Comparison of ENCODE assay signal across 11 cellular contexts in genomic region chr16:64478258-64478906, GRCh38.
DNase-seq lines count a peak whose midpoint lies in the region; ATAC-seq, FAIRE-seq and TF ChIP-seq lines count a peak whose summit lies in the region.
"Had no signal": no experiment of that assay in that cellular context is flagged by ENCODE, and none has a peak within 500 bp of the region (broad histone marks: within the 10 kb centered on the region; RNA-seq: fewer than 3 reads in every experiment).

No MANE protein-coding gene starts in this region.

- FAIRE-seq in small intestine (lab: Jason Lieb, UNC) = no peak

- H3K4me2 ChIP-seq in GM23248 (ENCODE audit: unreplicated experiment) = peak overlapping the region; percentile 61

- no peaks in the 10 kb centered on the region for H3K27me3 Mint-ChIP-seq in CD4-positive, alpha-beta T cell

- in situ Hi-C loops in GM23248 (cut with MboI) = no loop called here

- H3K9me3 ChIP-seq in GM23248 (ENCODE audit: low read depth) (no peaks in the 10 kb centered on the region), small intestine (ENCODE audit: control insufficient read depth, low read depth) (no peaks in the 10 kb centered on the region)
- H3K9me3 ChIP-seq in CD4-positive, alpha-beta T cell (ENCODE audit: control insufficient read depth, low read length) = no peaks in the 10 kb centered on the region
- H3K9me3 ChIP-seq: gastroesophageal sphincter had no signal

- peak overlapping the region; percentile 36; the same call in 1 of the 2 replicates for H3K27ac ChIP-seq in GM23248
- no peak overlapping the region for H3K27ac ChIP-seq in small intestine (ENCODE audit: low read depth in 1 of 2, low read length in 1 of 2)
- H3K27ac ChIP-seq in CD4-positive, alpha-beta T cell (ENCODE audit: low read depth, low read length) = no peak overlapping the region
- H3K27ac ChIP-seq: gastroesophageal sphincter had no signal

- H2AFZ ChIP-seq in GM23248 = no peak overlapping the region

- peak; percentile 90 for ATAC-seq in SK-N-SH treated with all-trans-retinoic acid at 6 μM for 48 hours
- ATAC-seq in CD4-positive, alpha-beta T cell (ENCODE audit: poor library complexity) = no peak
- ATAC-seq in HG02610 (IDR thresholded peaks at IDR 0.05; ENCODE audit: unreplicated experiment) = no peak
- ATAC-seq: gastroesophageal sphincter had no signal

- no peaks in the 10 kb centered on the region for H3K36me3 Mint-ChIP-seq in CD4-positive, alpha-beta T cell (ENCODE audit: low read depth)

- H3K4me3 ChIP-seq in GM23248 = peak overlapping the region; percentile 15; the same call in 1 of the 2 replicates
- no peak overlapping the region for H3K4me3 ChIP-seq in small intestine (ENCODE audit: low read depth in 1 of 2, low read length in 2 of 2)
- H3K4me3 ChIP-seq: gastroesophageal sphincter had no signal

- DNase-seq in GM23248 (peak; percentile 86), glomerular visceral epithelial cell (ENCODE audit: extremely low spot score) (peak; percentile 27), small intestine (peak; percentile 1), NCI-H69 (lab: John Stamatoyannopoulos, UW) (no peak)
- DNase-seq in CD4-positive, alpha-beta T cell = no peak
- DNase-seq: amygdala, DMS153, NCI-H1092 treated with DMSO at 0.1 percent for 48 hours had no signal

- H3K9me3 Mint-ChIP-seq in CD4-positive, alpha-beta T cell = peaks cover 13% of the 10 kb centered on the region

- no peak overlapping the region for H3K27ac Mint-ChIP-seq in CD4-positive, alpha-beta T cell

- no peaks in the 10 kb centered on the region for H4K20me1 ChIP-seq in GM23248 (ENCODE audit: insufficient read depth)

- WGBS in GM23248 (ENCODE audit: low coverage in 1 of 2, low lambda C conversion rate in 2 of 2, missing lambda C conversion rate in 2 of 2), 2 experiments = 14 to 17% methylated on average over 5 of the region's 5 CpGs
- 11 to 32% (median 19%) methylated on average over 5 of the region's 5 CpGs for WGBS in small intestine, 3 donors

- peaks cover 13% of the 10 kb centered on the region for H3F3A ChIP-seq in GM23248 (ENCODE audit: insufficient read depth)

- H3K9ac ChIP-seq in GM23248 = no peak overlapping the region

- H3K4me1 Mint-ChIP-seq in CD4-positive, alpha-beta T cell (ENCODE audit: low read depth) = no peaks in the 10 kb centered on the region

- H3K36me3 ChIP-seq in GM23248 (ENCODE audit: low read depth) (no peaks in the 10 kb centered on the region), small intestine (ENCODE audit: control insufficient read depth in 2 of 2, insufficient read depth in 2 of 2, low read length in 2 of 2) (no peaks in the 10 kb centered on the region)
- H3K36me3 ChIP-seq: gastroesophageal sphincter had no signal

- POLR2A ChIA-PET in CD4-positive, alpha-beta T cell (lab: Charles Lee) = no interaction called here

- H3K4me1 ChIP-seq in GM23248 (ENCODE audit: insufficient read depth) (peaks cover 16% of the 10 kb centered on the region), small intestine (ENCODE audit: control insufficient read depth in 2 of 2, insufficient read depth in 1 of 2, low read depth in 1 of 2, low read length in 1 of 2) (no peaks in the 10 kb centered on the region)

- H3K27me3 ChIP-seq in GM23248 (replicated peaks; ENCODE audit: insufficient read depth) = no peaks in the 10 kb centered on the region
- no peaks in the 10 kb centered on the region for H3K27me3 ChIP-seq in small intestine (ENCODE audit: control insufficient read depth in 2 of 2, insufficient read depth in 2 of 2, low read length in 2 of 2)
- no peaks in the 10 kb centered on the region for H3K27me3 ChIP-seq in CD4-positive, alpha-beta T cell (ENCODE audit: control insufficient read depth, insufficient read depth, low read length)
- H3K27me3 ChIP-seq: gastroesophageal sphincter had no signal

- H3K4me3 Mint-ChIP-seq in CD4-positive, alpha-beta T cell = no peak overlapping the region

- no peak for TF ChIP-seq CTCF in CD4-positive, alpha-beta T cell (IDR thresholded peaks at IDR 0.05)

- H3K9me2 ChIP-seq in GM23248 (ENCODE audit: insufficient read depth) = no peaks in the 10 kb centered on the region

- intact Hi-C loops in CD4-positive, alpha-beta T cell (cut with DNase I, micrococcal nuclease) = no loop called here

- CTCF ChIA-PET in CD4-positive, alpha-beta T cell (lab: Charles Lee) = no interaction called here

- no peaks in the 10 kb centered on the region for H3K79me2 ChIP-seq in GM23248 (ENCODE audit: insufficient read depth)

TF ChIP-seq in SK-N-SH treated with all-trans-retinoic acid at 6 μM for 48 hours, 23 proteins besides CTCF, POLR2A, EP300 and RAD21:
- TF ChIP-seq ZNF565 (CRISPR knock-in tag; conservative IDR thresholded peaks at IDR 0.05; ENCODE audit: low read depth) (no peak), ISL1 (CRISPR knock-in tag; IDR thresholded peaks at IDR 0.05) (peak; percentile 85)
TF ChIP-seq in SK-N-SH treated with all-trans-retinoic acid at 6 μM for 48 hours: peak in this region for 1.

Comparison
In these comparisons a context has a peak if more than half of its experiments do, and no peak if none do; other contexts are left out.
1. DNase-seq: peak in GM23248 (single experiment), glomerular visceral epithelial cell (single experiment) and small intestine (single experiment); none in CD4-positive, alpha-beta T cell (0 of 10) and NCI-H69 (single experiment).